ENCODE assay signal across 9 cellular contexts in genomic region chr16:83835972-83836566, GRCh38. TPM values are rescaled to one million over a fixed set of nuclear protein-coding genes. Genes with fewer than 3 reads are reported as not detected.
DNase-seq lines count a peak whose midpoint lies in the region; TF ChIP-seq lines count a peak whose summit lies in the region.
"Had no signal": no experiment of that assay in that cellular context is flagged by ENCODE, and none has a peak within 500 bp of the region (broad histone marks: within the 10 kb centered on the region; RNA-seq: fewer than 3 reads in every experiment).

No MANE protein-coding gene starts in this region.

- H3K9ac ChIP-seq in mammary epithelial cell (ENCODE audit: insufficient read depth, low read length) = no peak overlapping the region

- TF ChIP-seq POLR2A in stomach (IDR thresholded peaks at IDR 0.05) = no peak

- TF ChIP-seq CTCF in mammary epithelial cell (conservative IDR thresholded peaks at IDR 0.05 in 1 of 2, IDR thresholded peaks at IDR 0.05 in 1 of 2; ENCODE audit: extremely low read depth in 1 of 2, insufficient read depth in 1 of 2, low read depth in 1 of 2, low read length in 2 of 2) (no peak), osteoblast (IDR thresholded peaks at IDR 0.05; ENCODE audit: extremely low read depth, low read depth, low read length) (no peak), stomach (IDR thresholded peaks at IDR 0.05) (no peak)

- peaks cover 10% of the 10 kb centered on the region for H3K4me1 ChIP-seq in mammary epithelial cell (ENCODE audit: insufficient read depth, low read length)
- H3K4me1 ChIP-seq in osteoblast (ENCODE audit: insufficient read depth, low read length) = peaks cover 9% of the 10 kb centered on the region
- peaks cover 0 to 9% (median 3%) of the 10 kb centered on the region in 4 donors for H3K4me1 ChIP-seq in stomach

- in situ Hi-C loops in mammary epithelial cell (cut with MboI; ENCODE audit: low sequenced_read_pairs in 2 of 2) = loop anchor here in 1 of 2 donors (25.0 kb wide), 1 partner anchor 226 kb away; no protein-coding TSS in a partner anchor

- DNase-seq in NCI-H1436 (lab: John Stamatoyannopoulos, UW) (peak; percentile 7), NCI-H1436 treated with DMSO at 0.1 percent for 48 hours (lab: John Stamatoyannopoulos, UW) (no peak), NCI-H2107 (lab: John Stamatoyannopoulos, UW) (peak; percentile 25), mammary epithelial cell (peak; percentile 47), osteoblast (ENCODE audit: insufficient read length, low spot score, missing footprints) (peak; percentile 85), NCI-H1694 treated with DMSO at 0.1 percent for 48 hours (lab: John Stamatoyannopoulos, UW) (no peak), stomach (no peak)
- no peak for DNase-seq in stimulated activated CD4-positive, alpha-beta T cell treated with anti-CD3 and anti-CD28 coated beads, Interleukin-4, amount 100 ng/mL, for 24 hours
- DNase-seq: left colon had no signal

- no peaks in the 10 kb centered on the region for H3K27me3 ChIP-seq in mammary epithelial cell (ENCODE audit: insufficient read depth, low read length)
- peaks cover 20% of the 10 kb centered on the region for H3K27me3 ChIP-seq in osteoblast (ENCODE audit: insufficient read depth, low read length)
- peaks cover 0 to 13% (median 0%) of the 10 kb centered on the region in 3 donors for H3K27me3 ChIP-seq in stomach

- H3K79me2 ChIP-seq in mammary epithelial cell (ENCODE audit: insufficient read depth, low read length) (no peaks in the 10 kb centered on the region), osteoblast (ENCODE audit: insufficient read depth, low read length) (no peaks in the 10 kb centered on the region)

- intact Hi-C loops in mammary epithelial cell (cut with micrococcal nuclease) = no loop called here
- intact Hi-C loops in stomach (cut with DNase I; ENCODE audit: low total_unique reads) = no loop called here

- no peaks in the 10 kb centered on the region for H3K9me3 ChIP-seq in mammary epithelial cell (replicated peaks; ENCODE audit: insufficient read depth, low read length)
- no peaks in the 10 kb centered on the region for H3K9me3 ChIP-seq in osteoblast (ENCODE audit: low read depth, low read length)
- no peaks in the 10 kb centered on the region for H3K9me3 ChIP-seq in stomach

- CTCF ChIA-PET in mammary epithelial cell (lab: Charles Lee; ENCODE audit: low non-redundant PET) = no interaction called here

- H3K36me3 ChIP-seq in mammary epithelial cell (ENCODE audit: insufficient read depth, low read length) (no peaks in the 10 kb centered on the region), osteoblast (ENCODE audit: insufficient read depth, low read length) (no peaks in the 10 kb centered on the region), stomach (no peaks in the 10 kb centered on the region)

- dilution Hi-C loops in mammary epithelial cell (cut with HindIII; ENCODE audit: low sequenced_read_pairs) = no loop called here

- H3K4me3 ChIP-seq in mammary epithelial cell (replicated peaks in 1 of 3; ENCODE audit: insufficient read depth in 1 of 3, low read depth in 2 of 3, low read length in 3 of 3) (no peak overlapping the region), osteoblast (ENCODE audit: insufficient read depth, low read length) (no peak overlapping the region), stomach (no peak overlapping the region)

- H2AFZ ChIP-seq in mammary epithelial cell (ENCODE audit: low read depth, low read length) (no peak overlapping the region), osteoblast (ENCODE audit: low read length) (no peak overlapping the region)

- no peaks in the 10 kb centered on the region for H4K20me1 ChIP-seq in mammary epithelial cell (ENCODE audit: insufficient read depth, low read length)
- no peaks in the 10 kb centered on the region for H4K20me1 ChIP-seq in osteoblast (ENCODE audit: insufficient read depth, low read length)

- H3K4me2 ChIP-seq in mammary epithelial cell (ENCODE audit: insufficient read depth, low read depth, low read length) = no peak overlapping the region
- H3K4me2 ChIP-seq in osteoblast (ENCODE audit: insufficient read depth, low read length) = peak overlapping the region; percentile 20

- no peak for TF ChIP-seq EP300 in stomach (IDR thresholded peaks at IDR 0.05)

- no peak overlapping the region for H3K27ac ChIP-seq in mammary epithelial cell (ENCODE audit: insufficient read depth, low read depth, low read length)
- no peak overlapping the region for H3K27ac ChIP-seq in osteoblast (ENCODE audit: low read depth, low read length)
- H3K27ac ChIP-seq in stomach = no peak overlapping the region

- 72% methylated on average over 6 of the region's 6 CpGs for WGBS in mammary epithelial cell (ENCODE audit: low coverage, missing lambda C conversion rate)
- WGBS in stomach, 5 donors = 27 to 39% (median 34%) methylated on average over 6 of the region's 6 CpGs

- BruUV-seq in mammary epithelial cell (replicated peaks; lab: Mats Ljungman, UMichigan) = no TSS peak

RNA-seq across cellular contexts. Expression of gene HSBP1, which starts 28.3 kb away (rescaled TPM):
- total RNA-seq in mammary epithelial cell = 100 to 1,000 TPM in 1 of 2 donors, 10 to 100 TPM in 1; 17.7 to 130 TPM
- polyA plus RNA-seq in mammary epithelial cell = 82.3 TPM
- polyA minus RNA-seq in mammary epithelial cell = 85.9 TPM
- total RNA-seq in osteoblast = 18.8 and 25.0 TPM in 2 replicates
- total RNA-seq in stomach = 10 to 100 TPM in 3 of 5 donors, 1 to 10 TPM in 2; 8.5 to 60.5 (median 29.2) TPM
- polyA plus RNA-seq in stomach = 10 to 100 TPM; 33.8 to 47.2 (median 36.5) TPM

Comparison
In these comparisons a context has a peak if more than half of its experiments do, and no peak if none do; other contexts are left out.
1. DNase-seq: peak in NCI-H1436 (single experiment), NCI-H2107 (single experiment), mammary epithelial cell (single experiment) and osteoblast (single experiment); none in NCI-H1436 treated with DMSO at 0.1 percent for 48 hours (single experiment), NCI-H1694 treated with DMSO at 0.1 percent for 48 hours (single experiment), stimulated activated CD4-positive, alpha-beta T cell treated with anti-CD3 and anti-CD28 coated beads, Interleukin-4, amount 100 ng/mL, for 24 hours (single experiment) and stomach (single experiment).